8 cellular contexts compared by ENCODE assay signal in the genomic region with DNA sequence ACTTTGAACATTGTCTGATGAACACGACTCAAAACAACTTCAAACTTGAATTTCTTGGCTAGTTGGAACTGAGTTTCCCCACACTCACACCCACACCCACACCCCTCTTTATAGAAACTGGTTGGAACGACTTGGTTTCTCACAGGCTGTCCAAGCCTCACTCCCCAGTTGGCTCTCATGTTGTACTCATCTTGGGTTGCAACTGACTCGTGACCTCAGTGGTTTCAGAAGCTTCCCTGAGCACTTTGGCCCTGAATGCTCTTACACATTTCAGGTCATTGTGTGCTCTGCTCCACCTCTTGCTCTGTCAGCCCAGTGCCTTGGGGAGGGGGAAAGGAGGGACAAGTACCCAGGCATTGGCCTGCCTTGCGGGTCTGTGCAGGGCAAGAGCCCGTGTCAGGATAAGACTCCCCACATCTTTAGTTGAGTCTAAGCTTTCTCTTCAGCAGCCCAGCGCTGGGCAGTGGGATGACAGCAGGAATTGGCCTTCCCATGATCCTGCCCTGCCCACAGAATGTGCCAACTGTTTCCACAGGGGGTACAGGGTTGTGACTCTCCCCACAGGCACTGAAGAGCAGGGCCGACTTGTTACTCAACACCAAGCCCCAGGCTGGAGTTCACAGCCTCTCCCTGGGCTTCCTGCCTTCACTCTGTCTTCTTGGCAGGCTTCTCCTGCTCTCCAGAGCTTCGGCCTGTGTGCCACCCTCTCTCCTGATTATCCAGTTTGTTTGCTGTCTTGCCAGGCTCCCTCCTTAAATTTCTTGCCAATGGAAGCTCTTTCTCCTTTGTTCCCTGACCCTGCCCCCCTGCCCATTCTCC.
DNase-seq lines count a peak whose midpoint lies in the region; ATAC-seq and TF ChIP-seq lines count a peak whose summit lies in the region.

No MANE protein-coding gene starts in this region.

- WGBS in lower leg skin, 2 donors = 16 to 21% methylated on average over 7 to 8 of the region's 8 CpGs

- H3K27me3 ChIP-seq in GM06990 (replicated peaks; ENCODE audit: control insufficient read depth, insufficient read depth, low read length) (no peaks in the 10 kb centered on the region), ascending aorta (no peaks in the 10 kb centered on the region), uterus (no peaks in the 10 kb centered on the region)

- TF ChIP-seq POLR2A in lower leg skin (IDR thresholded peaks at IDR 0.05) (no peak), uterus (IDR thresholded peaks at IDR 0.05) (no peak)

- ATAC-seq in HG02884 (IDR thresholded peaks at IDR 0.05; ENCODE audit: unreplicated experiment) = peak; percentile 67

- intact Hi-C loops in ascending aorta (cut with DNase I) (no loop called here), lower leg skin (cut with DNase I; ENCODE audit: low total_unique reads) (no loop called here), uterus (cut with DNase I; ENCODE audit: low total_unique reads) (no loop called here)

- H3K9me3 ChIP-seq in ascending aorta (no peaks in the 10 kb centered on the region), uterus (no peaks in the 10 kb centered on the region)

- H3K27ac ChIP-seq in ascending aorta (peak overlapping the region; percentile 65 to 73), uterus (peak overlapping the region in 1 of 2 donors; percentile 21)

- H3K4me3 ChIP-seq in GM06990 (replicated peaks; ENCODE audit: low read depth, low read length) (no peak overlapping the region), ascending aorta (no peak overlapping the region), lower leg skin (ENCODE audit: low read depth, poor library complexity, severe bottlenecking) (no peak overlapping the region), uterus (no peak overlapping the region)

- no peak for TF ChIP-seq CTCF in GM06990 (IDR thresholded peaks at IDR 0.05; ENCODE audit: insufficient read depth, low read length, poor library complexity, severe bottlenecking)
- no peak for TF ChIP-seq CTCF in ascending aorta (IDR thresholded peaks at IDR 0.05)
- TF ChIP-seq CTCF in lower leg skin (IDR thresholded peaks at IDR 0.05) = no peak
- TF ChIP-seq CTCF in uterus (IDR thresholded peaks at IDR 0.05) = no peak

- H3K4me1 ChIP-seq in ascending aorta (peaks cover 0 to 10% of the 10 kb centered on the region in 2 donors), uterus (no peaks in the 10 kb centered on the region)

- no peaks in the 10 kb centered on the region for H3K36me3 ChIP-seq in GM06990 (ENCODE audit: control insufficient read depth, insufficient read depth, low read length)
- H3K36me3 ChIP-seq in ascending aorta = no peaks in the 10 kb centered on the region
- H3K36me3 ChIP-seq in uterus = no peaks in the 10 kb centered on the region

- peak; percentile 32 for DNase-seq in GM06990 (ENCODE audit: extremely low read depth, insufficient read length)
- peak; percentile 12 to 78 for DNase-seq in ascending aorta (ENCODE audit: low spot score in 2 of 2)
- DNase-seq in lower leg skin (ENCODE audit: low spot score in 2 of 2) = peak; percentile 88 to 96
- peak; percentile 34 to 45 for DNase-seq in uterus
- no peak for DNase-seq in HT-29 (ENCODE audit: low spot score)
- no peak for DNase-seq in NCI-H2171 treated with DMSO at 0.1 percent for 48 hours (lab: John Stamatoyannopoulos, UW)
- no peak for DNase-seq in COLO668 (lab: John Stamatoyannopoulos, UW; ENCODE audit: unreplicated experiment)

Comparison
In these comparisons a context has a peak if more than half of its experiments do, and no peak if none do; other contexts are left out.
1. DNase-seq: peak in GM06990 (single experiment), ascending aorta (2 of 2), lower leg skin (2 of 2) and uterus (2 of 2); none in HT-29 (single experiment), NCI-H2171 treated with DMSO at 0.1 percent for 48 hours (single experiment) and COLO668 (single experiment).